12 cellular contexts compared by ENCODE assay signal in genomic region chr6:115766745-115767462, GRCh38.
"Had no signal": no experiment of that assay in that cellular context is flagged by ENCODE, and none has a peak within 500 bp of the region (broad histone marks: within the 10 kb centered on the region; RNA-seq: fewer than 3 reads in every experiment).

No MANE protein-coding gene starts in this region.

- H3K4me1 Mint-ChIP-seq: activated CD4-positive, alpha-beta memory T cell treated with anti-CD3 and anti-CD28 coated beads, Interleukin-2, amount 10 ng/mL, durations not matched to agents 7 days and 5 days; activated naive CD8-positive, alpha-beta T cell treated with anti-CD3 and anti-CD28 coated beads for 36 hours; stimulated activated naive CD8-positive, alpha-beta T cell treated with anti-CD3 and anti-CD28 coated beads, Interleukin-15, amount 100 ng/mL, for 72 hours had no signal

- H3K4me3 Mint-ChIP-seq: activated CD4-positive, alpha-beta memory T cell treated with anti-CD3 and anti-CD28 coated beads, Interleukin-2, amount 10 ng/mL, durations not matched to agents 7 days and 5 days; activated naive CD8-positive, alpha-beta T cell treated with anti-CD3 and anti-CD28 coated beads for 36 hours; activated T-cell treated with anti-CD3 and anti-CD28 coated beads, Interleukin-2, amount 50 U/mL, for 72 hours; stimulated activated naive CD8-positive, alpha-beta T cell treated with anti-CD3 and anti-CD28 coated beads, Interleukin-15, amount 100 ng/mL, for 72 hours; T-helper 2 cell treated with Interferon-gamma antibody and Interleukin-4, amounts not matched to agents 5 μg/mL and 100 μg/mL, for 36 hours had no signal

- ATAC-seq: activated T-cell treated with anti-CD3 and anti-CD28 coated beads, Interleukin-2, amount 50 U/mL, for 72 hours; stimulated activated naive CD8-positive, alpha-beta T cell treated with anti-CD3 and anti-CD28 coated beads, Interleukin-15, amount 100 ng/mL, for 72 hours; upper lobe of right lung had no signal

- H3K27me3 ChIP-seq: testis, upper lobe of right lung had no signal

- H3K36me3 Mint-ChIP-seq: activated naive CD8-positive, alpha-beta T cell treated with anti-CD3 and anti-CD28 coated beads for 36 hours had no signal

- H3K27ac ChIP-seq: parathyroid adenoma, skin epidermis, testis, upper lobe of right lung had no signal

- H3K9me3 ChIP-seq: testis, upper lobe of right lung had no signal

- DNase-seq: activated CD4-positive, alpha-beta memory T cell treated with anti-CD3 and anti-CD28 coated beads, Interleukin-2, amount 10 ng/mL, durations not matched to agents 7 days and 5 days; activated gamma-delta T cell treated with Interleukin-2 at 50 U/mL for 16 hours; activated naive CD8-positive, alpha-beta T cell treated with anti-CD3 and anti-CD28 coated beads for 36 hours; activated T-cell treated with anti-CD3 and anti-CD28 coated beads, Interleukin-2, amount 50 U/mL, for 72 hours; foreskin melanocyte; stimulated activated CD4-positive, alpha-beta T cell treated with anti-CD3 and anti-CD28 coated beads, Interleukin-4, amount 100 ng/mL, for 4 hours; stimulated activated naive CD8-positive, alpha-beta T cell treated with anti-CD3 and anti-CD28 coated beads, Interleukin-15, amount 100 ng/mL, for 72 hours; testis; upper lobe of right lung had no signal

- H3K27me3 Mint-ChIP-seq: activated CD4-positive, alpha-beta memory T cell treated with anti-CD3 and anti-CD28 coated beads, Interleukin-2, amount 10 ng/mL, durations not matched to agents 7 days and 5 days; activated naive CD8-positive, alpha-beta T cell treated with anti-CD3 and anti-CD28 coated beads for 36 hours; stimulated activated naive CD8-positive, alpha-beta T cell treated with anti-CD3 and anti-CD28 coated beads, Interleukin-15, amount 100 ng/mL, for 72 hours had no signal

- H3K27ac Mint-ChIP-seq: activated CD4-positive, alpha-beta memory T cell treated with anti-CD3 and anti-CD28 coated beads, Interleukin-2, amount 10 ng/mL, durations not matched to agents 7 days and 5 days; activated naive CD8-positive, alpha-beta T cell treated with anti-CD3 and anti-CD28 coated beads for 36 hours; activated T-cell treated with anti-CD3 and anti-CD28 coated beads, Interleukin-2, amount 50 U/mL, for 72 hours; stimulated activated naive CD8-positive, alpha-beta T cell treated with anti-CD3 and anti-CD28 coated beads, Interleukin-15, amount 100 ng/mL, for 72 hours; T-helper 2 cell treated with Interferon-gamma antibody and Interleukin-4, amounts not matched to agents 5 μg/mL and 100 μg/mL, for 36 hours had no signal

- H3K9me3 Mint-ChIP-seq: activated CD4-positive, alpha-beta memory T cell treated with anti-CD3 and anti-CD28 coated beads, Interleukin-2, amount 10 ng/mL, durations not matched to agents 7 days and 5 days; activated naive CD8-positive, alpha-beta T cell treated with anti-CD3 and anti-CD28 coated beads for 36 hours; activated T-cell treated with anti-CD3 and anti-CD28 coated beads, Interleukin-2, amount 50 U/mL, for 72 hours; stimulated activated naive CD8-positive, alpha-beta T cell treated with anti-CD3 and anti-CD28 coated beads, Interleukin-15, amount 100 ng/mL, for 72 hours; T-helper 2 cell treated with Interferon-gamma antibody and Interleukin-4, amounts not matched to agents 5 μg/mL and 100 μg/mL, for 36 hours had no signal
